1 cellular context compared by ENCODE assay signal in genomic region chr6:167791036-167791779, GRCh38.
TF ChIP-seq lines count a peak whose summit lies in the region.

No MANE protein-coding gene starts in this region.

TF ChIP-seq in HepG2, 621 proteins besides CTCF, POLR2A, EP300 and RAD21 (continued from another document and continues in another):
- TF ChIP-seq ATF4 (CRISPR knock-in tag; IDR thresholded peaks at IDR 0.05) (peak in 1 of 2 experiments; percentile 61; a peak in 1 of 4 replicates), ZNF275 (CRISPR knock-in tag; IDR thresholded peaks at IDR 0.05; ENCODE audit: borderline replicate concordance) (no peak), ZBTB25 (CRISPR knock-in tag; IDR thresholded peaks at IDR 0.05) (peak; percentile 51; the same call in 1 of the 2 replicates), TEAD3 (CRISPR knock-in tag; optimal IDR thresholded peaks at IDR 0.05; ENCODE audit: borderline replicate concordance) (peak; percentile 33), ZNF678 (CRISPR knock-in tag; IDR thresholded peaks at IDR 0.05) (no peak), GATAD2A (CRISPR knock-in tag; IDR thresholded peaks at IDR 0.05) (peak; percentile 50), HBP1 (CRISPR knock-in tag; IDR thresholded peaks at IDR 0.05; ENCODE audit: low read depth) (0 out of 2 replicates have a peak, but pooled peaks have one; percentile 61), ZHX1 (CRISPR knock-in tag; IDR thresholded peaks at IDR 0.05; ENCODE audit: low read depth) (0 out of 2 replicates have a peak, but pooled peaks have one; percentile 32), ZNF841 (CRISPR knock-in tag; IDR thresholded peaks at IDR 0.05; ENCODE audit: borderline replicate concordance) (no peak), POLR2AphosphoS5 (IDR thresholded peaks at IDR 0.05; ENCODE audit: low read depth, low read length) (no peak), ATF2 (CRISPR knock-in tag; IDR thresholded peaks at IDR 0.05) (peak; percentile 47; the same call in 1 of the 2 replicates), ZNF337 (CRISPR knock-in tag; IDR thresholded peaks at IDR 0.05; ENCODE audit: borderline replicate concordance, low read depth) (peak; percentile 58; the same call in 1 of the 2 replicates), LCORL (IDR thresholded peaks at IDR 0.05) (no peak), LCORL (CRISPR knock-in tag; IDR thresholded peaks at IDR 0.05) (0 out of 2 replicates have a peak, but pooled peaks have one; percentile 38), ZGPAT (CRISPR knock-in tag; IDR thresholded peaks at IDR 0.05) (peak; percentile 66), ZNF614 (CRISPR knock-in tag; IDR thresholded peaks at IDR 0.05; ENCODE audit: borderline replicate concordance) (0 out of 2 replicates have a peak, but pooled peaks have one; percentile 57), BCL6 (CRISPR knock-in tag; IDR thresholded peaks at IDR 0.05) (peak; percentile 26; the same call in 1 of the 2 replicates), ZFP91 (CRISPR knock-in tag; IDR thresholded peaks at IDR 0.05; ENCODE audit: borderline replicate concordance) (peak; percentile 20; the same call in 1 of the 2 replicates), STAG1 (CRISPR knock-in tag; IDR thresholded peaks at IDR 0.05) (peak; percentile 55), ZNF510 (CRISPR knock-in tag; IDR thresholded peaks at IDR 0.05; ENCODE audit: low read depth) (no peak), SOX6 (IDR thresholded peaks at IDR 0.05) (no peak), SOX6 (CRISPR knock-in tag; IDR thresholded peaks at IDR 0.05) (peak; percentile 41; the same call in 1 of the 2 replicates), ZSCAN5A (CRISPR knock-in tag; IDR thresholded peaks at IDR 0.05; ENCODE audit: borderline replicate concordance) (0 out of 2 replicates have a peak, but pooled peaks have one; percentile 17), NCOA1 (CRISPR knock-in tag; IDR thresholded peaks at IDR 0.05) (no peak), ZBTB33 (CRISPR knock-in tag; IDR thresholded peaks at IDR 0.05) (0 out of 2 replicates have a peak, but pooled peaks have one; percentile 16), NR0B2 (CRISPR knock-in tag; IDR thresholded peaks at IDR 0.05) (0 out of 2 replicates have a peak, but pooled peaks have one; percentile 58), CREB1 (IDR thresholded peaks at IDR 0.05) (peak; percentile 71), CREB1 (CRISPR knock-in tag; IDR thresholded peaks at IDR 0.05) (no peak), NRL (CRISPR knock-in tag; IDR thresholded peaks at IDR 0.05; ENCODE audit: borderline replicate concordance) (peak; percentile 46; the same call in 1 of the 2 replicates), PRDM15 (CRISPR knock-in tag; IDR thresholded peaks at IDR 0.05) (no peak), KLF16 (CRISPR knock-in tag; IDR thresholded peaks at IDR 0.05) (0 out of 4 replicates have a peak, but pooled peaks of 1 of the 2 experiments have one; percentile 21)
